2 cellular contexts compared by ENCODE assay signal in genomic region chr11:70206226-70206785, GRCh38.
TF ChIP-seq lines count a peak whose summit lies in the region.

No MANE protein-coding gene starts in this region.

TF ChIP-seq in HEK293, 187 proteins besides CTCF, POLR2A, EP300 and RAD21 (continued from another document):
- TF ChIP-seq MEIS1 (CRISPR knock-in tag; IDR thresholded peaks at IDR 0.05; ENCODE audit: borderline replicate concordance): no peak
- TF ChIP-seq BCL11B (tag by site-specific recombination; IDR thresholded peaks at IDR 0.05; ENCODE audit: low read depth): no peak
- TF ChIP-seq RBAK (tag by site-specific recombination; IDR thresholded peaks at IDR 0.05): no peak

TF ChIP-seq in GM12878, 131 proteins besides CTCF, POLR2A, EP300 and RAD21:
- TF ChIP-seq, protein P1, sequence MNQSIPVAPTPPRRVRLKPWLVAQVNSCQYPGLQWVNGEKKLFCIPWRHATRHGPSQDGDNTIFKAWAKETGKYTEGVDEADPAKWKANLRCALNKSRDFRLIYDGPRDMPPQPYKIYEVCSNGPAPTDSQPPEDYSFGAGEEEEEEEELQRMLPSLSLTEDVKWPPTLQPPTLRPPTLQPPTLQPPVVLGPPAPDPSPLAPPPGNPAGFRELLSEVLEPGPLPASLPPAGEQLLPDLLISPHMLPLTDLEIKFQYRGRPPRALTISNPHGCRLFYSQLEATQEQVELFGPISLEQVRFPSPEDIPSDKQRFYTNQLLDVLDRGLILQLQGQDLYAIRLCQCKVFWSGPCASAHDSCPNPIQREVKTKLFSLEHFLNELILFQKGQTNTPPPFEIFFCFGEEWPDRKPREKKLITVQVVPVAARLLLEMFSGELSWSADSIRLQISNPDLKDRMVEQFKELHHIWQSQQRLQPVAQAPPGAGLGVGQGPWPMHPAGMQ (IDR thresholded peaks at IDR 0.05; ENCODE audit: borderline replicate concordance): no peak
- TF ChIP-seq ESRRA (IDR thresholded peaks at IDR 0.05; ENCODE audit: low read length) (no peak), NFIC (IDR thresholded peaks at IDR 0.05; ENCODE audit: low read depth, low read length) (no peak), DPF2 (IDR thresholded peaks at IDR 0.05) (no peak), CREB1 (IDR thresholded peaks at IDR 0.05; ENCODE audit: low read depth) (no peak), MEF2B (IDR thresholded peaks at IDR 0.05; ENCODE audit: partially characterized antibody, poor library complexity, severe bottlenecking) (no peak), MXI1 (IDR thresholded peaks at IDR 0.05; ENCODE audit: low read depth, low read length) (no peak), RFX5 (IDR thresholded peaks at IDR 0.05; ENCODE audit: low read depth, low read length) (no peak), ZZZ3 (IDR thresholded peaks at IDR 0.05; ENCODE audit: control insufficient read depth, insufficient read length, low read depth) (no peak), FOS (IDR thresholded peaks at IDR 0.05; ENCODE audit: borderline replicate concordance, extremely low read depth, insufficient read length) (no peak), WRNIP1 (IDR thresholded peaks at IDR 0.05; ENCODE audit: borderline replicate concordance, low read depth, low read length) (no peak), CREM (IDR thresholded peaks at IDR 0.05; ENCODE audit: low read depth) (no peak), TAF1 (IDR thresholded peaks at IDR 0.05; ENCODE audit: borderline replicate concordance, low read depth, low read length) (no peak), CBX5 (IDR thresholded peaks at IDR 0.05; ENCODE audit: low read depth) (no peak), RB1 (IDR thresholded peaks at IDR 0.05; ENCODE audit: borderline replicate concordance) (no peak)
- TF ChIP-seq, protein P2, sequence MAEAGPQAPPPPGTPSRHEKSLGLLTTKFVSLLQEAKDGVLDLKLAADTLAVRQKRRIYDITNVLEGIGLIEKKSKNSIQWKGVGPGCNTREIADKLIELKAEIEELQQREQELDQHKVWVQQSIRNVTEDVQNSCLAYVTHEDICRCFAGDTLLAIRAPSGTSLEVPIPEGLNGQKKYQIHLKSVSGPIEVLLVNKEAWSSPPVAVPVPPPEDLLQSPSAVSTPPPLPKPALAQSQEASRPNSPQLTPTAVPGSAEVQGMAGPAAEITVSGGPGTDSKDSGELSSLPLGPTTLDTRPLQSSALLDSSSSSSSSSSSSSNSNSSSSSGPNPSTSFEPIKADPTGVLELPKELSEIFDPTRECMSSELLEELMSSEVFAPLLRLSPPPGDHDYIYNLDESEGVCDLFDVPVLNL (IDR thresholded peaks at IDR 0.05; ENCODE audit: low read depth, low read length): no peak
- TF ChIP-seq, protein P3, sequence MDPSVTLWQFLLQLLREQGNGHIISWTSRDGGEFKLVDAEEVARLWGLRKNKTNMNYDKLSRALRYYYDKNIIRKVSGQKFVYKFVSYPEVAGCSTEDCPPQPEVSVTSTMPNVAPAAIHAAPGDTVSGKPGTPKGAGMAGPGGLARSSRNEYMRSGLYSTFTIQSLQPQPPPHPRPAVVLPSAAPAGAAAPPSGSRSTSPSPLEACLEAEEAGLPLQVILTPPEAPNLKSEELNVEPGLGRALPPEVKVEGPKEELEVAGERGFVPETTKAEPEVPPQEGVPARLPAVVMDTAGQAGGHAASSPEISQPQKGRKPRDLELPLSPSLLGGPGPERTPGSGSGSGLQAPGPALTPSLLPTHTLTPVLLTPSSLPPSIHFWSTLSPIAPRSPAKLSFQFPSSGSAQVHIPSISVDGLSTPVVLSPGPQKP (IDR thresholded peaks at IDR 0.05; ENCODE audit: low read depth, low read length): no peak
